8 cellular contexts compared by ENCODE assay signal in the genomic region with DNA sequence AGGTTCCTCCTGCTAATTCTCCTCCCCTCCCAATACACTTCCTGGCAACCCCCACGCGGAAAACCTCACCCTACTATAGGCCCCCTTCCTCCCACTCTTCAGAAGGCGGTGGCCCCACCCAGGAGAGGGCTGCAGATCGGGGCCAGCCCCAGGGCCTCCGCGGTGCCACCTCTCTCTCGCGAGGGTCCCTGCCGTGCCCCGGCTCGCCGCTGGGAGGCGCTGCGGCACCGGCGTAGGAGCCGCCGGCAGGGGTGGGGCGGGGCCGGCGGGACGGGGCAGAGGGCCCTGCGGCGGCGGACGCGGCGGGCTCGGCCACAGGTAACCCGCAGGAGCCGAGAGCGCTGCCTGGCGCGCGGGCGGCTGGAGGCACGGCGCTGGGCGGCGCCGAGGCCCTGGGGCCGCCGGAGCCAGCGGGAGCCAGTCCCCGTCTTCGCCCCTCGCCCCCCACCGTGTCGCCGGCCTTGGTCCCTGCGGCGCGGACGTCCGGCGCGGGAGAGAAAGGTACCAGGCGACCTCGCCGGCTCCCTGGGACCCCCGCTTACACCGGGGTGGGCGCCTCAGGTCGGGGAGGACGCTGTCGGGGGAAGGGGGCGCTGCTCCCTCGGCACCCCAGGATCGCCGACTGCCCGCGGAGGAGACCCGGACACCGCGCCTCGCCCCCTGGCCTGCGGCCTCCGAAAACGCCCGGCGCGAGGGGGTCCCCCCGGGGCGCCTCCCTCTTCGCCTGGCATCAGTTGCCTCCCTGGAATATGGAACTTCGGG. TPM values are rescaled to one million over a fixed set of nuclear protein-coding genes. Genes with fewer than 3 reads are reported as not detected.
DNase-seq lines count a peak whose midpoint lies in the region; ATAC-seq and TF ChIP-seq lines count a peak whose summit lies in the region.

A gene (plus strand): TSS at position 278 of the 762 bp plus-strand sequence. CDS start 133,825 bp downstream, outside the sequence.

- H3K36me3 ChIP-seq in RWPE2 (ENCODE audit: low read depth) (no peaks in the 10 kb centered on the region), gastroesophageal sphincter (no peaks in the 10 kb centered on the region)

- H3K4me3 ChIP-seq in RWPE2 (ENCODE audit: severe bottlenecking) (peak within 1 kb of the TSS; percentile 98), gastroesophageal sphincter (peak within 1 kb of the TSS; percentile 65 to 86)

- H3K27me3 ChIP-seq in RWPE2 (ENCODE audit: insufficient read depth, poor library complexity, severe bottlenecking) (no peaks in the 10 kb centered on the region), gastroesophageal sphincter (no peaks in the 10 kb centered on the region)

- TF ChIP-seq CTCF in RWPE2 (IDR thresholded peaks at IDR 0.05; ENCODE audit: poor library complexity, severe bottlenecking), result peak; percentile 97
- peak; percentile 73 to 95 (median 94) for TF ChIP-seq CTCF in gastroesophageal sphincter (IDR thresholded peaks at IDR 0.05)

- H3K4me1 ChIP-seq in RWPE2 (ENCODE audit: insufficient read depth, poor library complexity, severe bottlenecking), result peaks cover 21% of the 10 kb centered on the region
- peaks cover 0 to 23% (median 5%) of the 10 kb centered on the region in 3 donors for H3K4me1 ChIP-seq in gastroesophageal sphincter

- ATAC-seq in GM21381 (IDR thresholded peaks at IDR 0.05; ENCODE audit: unreplicated experiment) (peak; percentile 92), RWPE2 (ENCODE audit: low read depth) (peak; percentile 82), gastroesophageal sphincter (peak; percentile 96)

- TF ChIP-seq POLR2A in gastroesophageal sphincter (IDR thresholded peaks at IDR 0.05), result no peak

- H3K27ac ChIP-seq in RWPE2 (ENCODE audit: poor library complexity, severe bottlenecking) (no peak within 1 kb of the TSS), gastroesophageal sphincter (peak within 1 kb of the TSS in 2 of 4 donors; percentile 29 to 73), temporal lobe (ENCODE audit: low read depth, low read length) (no peak within 1 kb of the TSS)

- H3K9me3 ChIP-seq in RWPE2 (ENCODE audit: severe bottlenecking), result no peaks in the 10 kb centered on the region
- H3K9me3 ChIP-seq in gastroesophageal sphincter, result no peaks in the 10 kb centered on the region

- DNase-seq in D341Med (ENCODE audit: low spot score) (peak; percentile 96), HUDEP-2 (lab: John Stamatoyannopoulos, UW; ENCODE audit: unreplicated experiment in 76 of 76) (peak in 58 of 76 experiments; percentile 13 to 84 (median 50)), RWPE2 (ENCODE audit: low spot score) (no peak), activated gamma-delta T cell (lab: John Stamatoyannopoulos, UW) (peak; percentile 62), nucleus accumbens (lab: John Stamatoyannopoulos, UW) (peak in 42 of 56 donors; percentile 8 to 86 (median 36))

- TF ChIP-seq EP300 in gastroesophageal sphincter (IDR thresholded peaks at IDR 0.05), result no peak

- WGBS in gastroesophageal sphincter (ENCODE audit: low coverage in 1 of 2), 2 donors, result 0% methylated on average over 2 of the region's 86 CpGs; no CpG with 5 or more reads in 1 of the 2 donors

RNA-seq across cellular contexts. Expression of the gene that starts here (rescaled TPM):
- 10 to 100 TPM in 3 of 4 donors, 1 to 10 TPM in 1; 9.8 to 19.0 (median 12.2) TPM for total RNA-seq in gastroesophageal sphincter
- total RNA-seq in temporal lobe, result 36.4 TPM
